ENCODE assay signal across 8 cellular contexts in the genomic region with DNA sequence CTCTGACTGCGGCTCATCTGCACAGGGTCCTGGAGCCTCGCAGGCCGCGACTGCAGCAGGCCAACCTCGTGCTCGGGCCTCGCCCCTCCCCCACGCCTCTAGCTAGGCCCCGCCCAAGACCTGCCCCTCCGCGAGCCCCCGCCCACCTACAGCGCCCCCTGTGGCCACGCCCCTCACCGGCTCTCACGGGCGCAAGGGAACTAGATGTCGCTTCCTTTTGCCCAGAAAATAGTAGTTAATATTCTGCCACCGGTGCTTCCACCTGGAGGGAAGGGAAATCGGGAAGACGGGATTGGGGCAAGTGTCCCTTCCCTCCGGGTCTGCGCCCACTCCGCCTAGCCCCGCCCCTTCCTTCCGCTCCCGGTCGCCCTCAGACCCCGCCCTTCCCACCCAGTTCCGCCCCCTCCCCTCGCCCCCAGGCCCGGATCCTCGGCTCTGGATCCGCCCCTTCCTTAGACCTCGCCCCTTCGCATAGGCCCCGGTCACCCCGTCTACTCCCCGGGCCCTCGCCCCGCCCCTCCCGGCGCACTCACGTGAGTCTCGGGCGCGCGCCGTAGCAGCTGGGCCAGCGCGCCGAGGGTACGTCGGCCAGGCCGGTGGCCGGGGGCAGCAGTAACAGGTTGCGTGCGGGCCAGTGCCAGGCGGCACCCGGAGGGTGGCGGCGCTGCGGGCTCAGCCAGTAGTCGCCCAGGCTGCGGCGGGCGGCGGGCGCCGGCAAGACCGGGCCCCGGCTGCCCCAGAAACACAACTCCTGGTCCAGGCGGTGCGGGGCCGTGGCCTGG. TPM values are rescaled to one million over a fixed set of nuclear protein-coding genes. Genes with fewer than 3 reads are reported as not detected.
DNase-seq lines count a peak whose midpoint lies in the region; ATAC-seq and TF ChIP-seq lines count a peak whose summit lies in the region.

No MANE protein-coding gene starts in this region.

- H3K4me3 ChIP-seq in GM23338 (peak overlapping the region; percentile 78), LNCaP clone FGC (ENCODE audit: low read depth, low read length) (peak overlapping the region; percentile 83)

- DNase-seq in ELF-1 (ENCODE audit: low read depth, low spot score) (peak; percentile 87), GM23338 (ENCODE audit: low spot score) (peak; percentile 99), LNCaP clone FGC (ENCODE audit: low read depth) (peak; percentile 82), RWPE1 (ENCODE audit: low spot score) (peak; percentile 98), fibroblast of the conjunctiva (ENCODE audit: low read depth) (peak; percentile 88), nephron progenitor cell (peak; percentile 95)
- peak; percentile 86 for DNase-seq in activated T-helper 9 cell treated with anti-CD3 and anti-CD28 coated beads, Interleukin-2, amount 50 U/mL, for 16 hours (ENCODE audit: low read depth)

- H3K27ac ChIP-seq in GM23338 (ENCODE audit: low read depth) (peak overlapping the region; percentile 87; the same call in 1 of the 2 replicates), RWPE1 (peak overlapping the region; percentile 89)

- POLR2A ChIA-PET in RWPE1 (lab: Yijun Ruan, JAX; ENCODE audit: low non-redundant PET), result interaction anchor here (0.6 kb wide), 1 partner anchor 143 kb away, joined by 4 read pairs; no protein-coding TSS in a partner anchor

- H3K4me1 Mint-ChIP-seq in GM23338, result peaks cover 18% of the 10 kb centered on the region
- peaks cover 54% of the 10 kb centered on the region for H3K4me1 Mint-ChIP-seq in nephron progenitor cell
- peaks cover 45% of the 10 kb centered on the region for H3K4me1 Mint-ChIP-seq in stimulated activated naive CD8-positive, alpha-beta T cell treated with anti-CD3 and anti-CD28 coated beads, Interleukin-15, Interleukin-2, amounts not matched to agents 100 ng/mL and 50 ng/mL, for 24 hours (ENCODE audit: low read depth)

- H3K36me3 Mint-ChIP-seq in GM23338 (ENCODE audit: low read depth) (peaks cover 7% of the 10 kb centered on the region), nephron progenitor cell (ENCODE audit: low read depth) (no peaks in the 10 kb centered on the region)
- peaks cover 4% of the 10 kb centered on the region for H3K36me3 Mint-ChIP-seq in stimulated activated naive CD8-positive, alpha-beta T cell treated with anti-CD3 and anti-CD28 coated beads, Interleukin-15, Interleukin-2, amounts not matched to agents 100 ng/mL and 50 ng/mL, for 24 hours (ENCODE audit: low read depth)

- peak overlapping the region; percentile 88; the same call in 1 of the 2 replicates for H3K27ac Mint-ChIP-seq in GM23338
- no peak overlapping the region for H3K27ac Mint-ChIP-seq in nephron progenitor cell
- peak overlapping the region; percentile 81 for H3K27ac Mint-ChIP-seq in stimulated activated naive CD8-positive, alpha-beta T cell treated with anti-CD3 and anti-CD28 coated beads, Interleukin-15, Interleukin-2, amounts not matched to agents 100 ng/mL and 50 ng/mL, for 24 hours

- peaks cover 10% of the 10 kb centered on the region; the same call in 1 of the 2 replicates for H3K9me2 ChIP-seq in GM23338 (ENCODE audit: insufficient read depth)

- H3K9me3 Mint-ChIP-seq in GM23338 (peaks cover 18% of the 10 kb centered on the region), nephron progenitor cell (peaks cover 16% of the 10 kb centered on the region)
- peaks cover 6% of the 10 kb centered on the region for H3K9me3 Mint-ChIP-seq in stimulated activated naive CD8-positive, alpha-beta T cell treated with anti-CD3 and anti-CD28 coated beads, Interleukin-15, Interleukin-2, amounts not matched to agents 100 ng/mL and 50 ng/mL, for 24 hours

- peak overlapping the region; percentile 93 for H2AFZ ChIP-seq in GM23338

- H3K4me3 Mint-ChIP-seq in GM23338 (peak overlapping the region; percentile 81), nephron progenitor cell (peak overlapping the region; percentile 85)
- peak overlapping the region; percentile 83 for H3K4me3 Mint-ChIP-seq in stimulated activated naive CD8-positive, alpha-beta T cell treated with anti-CD3 and anti-CD28 coated beads, Interleukin-15, Interleukin-2, amounts not matched to agents 100 ng/mL and 50 ng/mL, for 24 hours

- H3K27me3 ChIP-seq in GM23338 (ENCODE audit: insufficient read depth), result peaks cover 17% of the 10 kb centered on the region

- H3K4me2 ChIP-seq in GM23338, result peak overlapping the region; percentile 88

- ATAC-seq in GM23338, result peak; percentile 93

- CTCF ChIA-PET in RWPE1 (lab: Yijun Ruan, JAX), result no interaction called here

- no peaks in the 10 kb centered on the region for H3K36me3 ChIP-seq in GM23338 (ENCODE audit: insufficient read depth)

- peaks cover 10% of the 10 kb centered on the region; the same call in 1 of the 2 replicates for H3F3A ChIP-seq in GM23338 (replicated peaks; ENCODE audit: low read depth)

- H3K4me1 ChIP-seq in GM23338 (ENCODE audit: insufficient read depth), result no peaks in the 10 kb centered on the region; the same call in 1 of the 2 replicates

- H3K27me3 Mint-ChIP-seq in GM23338 (ENCODE audit: insufficient read depth, low read depth, poor library complexity) (peaks cover 22% of the 10 kb centered on the region), nephron progenitor cell (ENCODE audit: low read depth, poor library complexity) (peaks cover 8% of the 10 kb centered on the region)
- H3K27me3 Mint-ChIP-seq in stimulated activated naive CD8-positive, alpha-beta T cell treated with anti-CD3 and anti-CD28 coated beads, Interleukin-15, Interleukin-2, amounts not matched to agents 100 ng/mL and 50 ng/mL, for 24 hours, result no peaks in the 10 kb centered on the region

- no peaks in the 10 kb centered on the region for H4K20me1 ChIP-seq in GM23338 (replicated peaks; ENCODE audit: insufficient read depth)

- no peaks in the 10 kb centered on the region for H3K79me2 ChIP-seq in GM23338 (replicated peaks; ENCODE audit: insufficient read depth)

- TF ChIP-seq CTCF in GM23338 (conservative IDR thresholded peaks at IDR 0.05; ENCODE audit: low read depth in 2 of 2) (peak; percentile 49 to 59), LNCaP clone FGC (IDR thresholded peaks at IDR 0.05; ENCODE audit: control insufficient read depth, extremely low read depth, insufficient read depth) (peak; percentile 43), RWPE1 (conservative IDR thresholded peaks at IDR 0.05; ENCODE audit: low read depth) (peak; percentile 48), nephron progenitor cell (IDR thresholded peaks at IDR 0.05) (peak; percentile 46)

TF ChIP-seq in GM23338, 12 proteins besides CTCF, POLR2A, EP300 and RAD21:
- no peak for TF ChIP-seq ZNF331 (CRISPR knock-in tag; IDR thresholded peaks at IDR 0.05; ENCODE audit: low read depth)
- TF ChIP-seq CREB1 (CRISPR knock-in tag; IDR thresholded peaks at IDR 0.05; ENCODE audit: low read depth), result peak; percentile 54; the same call in 1 of the 2 replicates
- no peak for TF ChIP-seq EZH2 (IDR thresholded peaks at IDR 0.05; ENCODE audit: low read depth, unreplicated experiment)
- peak; percentile 82 for TF ChIP-seq POLR2AphosphoS5 (IDR thresholded peaks at IDR 0.05; ENCODE audit: low read depth)
- TF ChIP-seq STAT1 (IDR thresholded peaks at IDR 0.05; ENCODE audit: unreplicated experiment), result peak; percentile 83

RNA-seq across cellular contexts. Expression of a gene that starts 11.0 kb away (rescaled TPM):
- 0.27 and 4.2 TPM in 2 replicates for total RNA-seq in GM23338 (2014; rRNA removed; shearing (Covaris generic))
- 2.1 and 3.6 TPM in 2 replicates for polyA plus RNA-seq in GM23338 (2016; fragmentation: Nextera tagmentation; extraction: Ambion mirVana)

RNA-seq across cellular contexts. Expression of a gene that starts 11.1 kb away (rescaled TPM):
- total RNA-seq in GM23338 (2014; rRNA removed; shearing (Covaris generic)), result not detected in 2 replicates
- 0.54 TPM in 1 of 2 replicates, not detected in the other for polyA plus RNA-seq in GM23338 (2016; fragmentation: Nextera tagmentation; extraction: Ambion mirVana)

RNA-seq across cellular contexts. Expression of a gene that starts 15.2 kb away (rescaled TPM):
- 266 and 329 TPM in 2 replicates for total RNA-seq in GM23338 (2014; rRNA removed; shearing (Covaris generic))
- 553 and 576 TPM in 2 replicates for polyA plus RNA-seq in GM23338 (2016; fragmentation: Nextera tagmentation; extraction: Ambion mirVana)

RNA-seq across cellular contexts. Expression of a gene that starts 43.0 kb away (rescaled TPM):
- total RNA-seq in GM23338 (2014; rRNA removed; shearing (Covaris generic)), result 50.7 and 55.8 TPM in 2 replicates
- polyA plus RNA-seq in GM23338 (2016; fragmentation: Nextera tagmentation; extraction: Ambion mirVana), result 22.7 and 24.9 TPM in 2 replicates

RNA-seq across cellular contexts. Expression of a gene that starts 59.4 kb away (rescaled TPM):
- 104 and 116 TPM in 2 replicates for total RNA-seq in GM23338 (2014; rRNA removed; shearing (Covaris generic))
- polyA plus RNA-seq in GM23338 (2016; fragmentation: Nextera tagmentation; extraction: Ambion mirVana), result 82.6 and 84.7 TPM in 2 replicates

Comparison
In these comparisons a context has a peak if more than half of its experiments do, and no peak if none do; other contexts are left out.
1. Peak in every context shown above with its lines: DNase-seq, ATAC-seq, H3K4me3 ChIP-seq and H3K27ac ChIP-seq.